18 cellular contexts compared by ENCODE assay signal in the genomic region with DNA sequence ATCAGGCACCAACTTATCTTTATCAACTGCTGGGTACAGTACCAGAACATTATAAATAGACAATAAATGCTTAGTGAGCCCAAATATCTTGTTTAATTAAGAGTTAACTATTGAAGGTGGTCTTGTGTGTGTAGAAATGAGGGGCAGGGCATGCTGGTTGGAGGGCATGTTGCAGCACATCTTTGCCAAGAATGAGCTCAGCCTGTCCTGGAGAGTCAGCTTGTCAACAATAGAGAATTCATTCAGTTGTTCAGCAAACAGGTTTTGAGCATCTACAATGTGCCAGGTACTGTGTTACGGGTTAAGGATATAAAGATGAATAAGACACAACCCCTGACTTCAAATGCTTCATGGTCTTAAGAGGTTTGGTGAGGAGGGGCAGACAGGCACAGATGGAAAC. TPM values are rescaled to one million over a fixed set of nuclear protein-coding genes. Genes with fewer than 3 reads are reported as not detected.
A peak's percentile ranks its signal among the peaks of the same experiment; 100 is the strongest.
DNase-seq lines count a peak whose midpoint lies in the region; ATAC-seq, FAIRE-seq and TF ChIP-seq lines count a peak whose summit lies in the region.
"Had no signal": no experiment of that assay in that cellular context is flagged by ENCODE, and none has a peak within 500 bp of the region (broad histone marks: within the 10 kb centered on the region; RNA-seq: fewer than 3 reads in every experiment).

No MANE protein-coding gene starts in this region.

- TF ChIP-seq RAD21 in A549 (conservative IDR thresholded peaks at IDR 0.05 in 1 of 2, IDR thresholded peaks at IDR 0.05 in 1 of 2) = no peak
- TF ChIP-seq RAD21 in H1 (IDR thresholded peaks at IDR 0.05 in 1 of 2, conservative IDR thresholded peaks at IDR 0.05 in 1 of 2; ENCODE audit: low read depth in 2 of 2, low read length in 2 of 2) = no peak

- H3K9me2 ChIP-seq in PC-3 (replicated peaks; ENCODE audit: low read length) = no peaks in the 10 kb centered on the region

- H3K4me1 Mint-ChIP-seq in neural progenitor cell = peaks cover 6% of the 10 kb centered on the region
- H3K4me1 Mint-ChIP-seq in stimulated activated memory B cell treated with anti-CD40 and anti-IgM and Interleukin-4, amounts not matched to agents 10 μg/mL and 1 μg/mL and 100 μg/mL, for 72 hours = no peaks in the 10 kb centered on the region
- H3K4me1 Mint-ChIP-seq: B cell had no signal

- no peak for TF ChIP-seq EP300 in A549 (IDR thresholded peaks at IDR 0.05)
- no peak for TF ChIP-seq EP300 in H1 (IDR thresholded peaks at IDR 0.05; ENCODE audit: borderline replicate concordance in 1 of 2, low read depth in 2 of 2, low read length in 2 of 2)

- no peaks in the 10 kb centered on the region for H3K27me3 ChIP-seq in PC-3 (ENCODE audit: low read length)
- H3K27me3 ChIP-seq in H1 (replicated peaks in 1 of 4; ENCODE audit: control insufficient read depth in 3 of 4, extremely low read depth in 1 of 4, insufficient read depth in 3 of 4, low read length in 3 of 4) = no peaks in the 10 kb centered on the region; a peak in 1 of 7 replicates
- H3K27me3 ChIP-seq in neural progenitor cell = no peaks in the 10 kb centered on the region
- H3K27me3 ChIP-seq: BLaER1 treated with 17β-estradiol and CSF1 and Interleukin-3, amounts not matched to agents 10 nM and 100 nM had no signal

- peaks cover 10% of the 10 kb centered on the region for H3K27me3 Mint-ChIP-seq in neural progenitor cell (ENCODE audit: insufficient read depth, low read depth)
- peaks cover 36% of the 10 kb centered on the region for H3K27me3 Mint-ChIP-seq in stimulated activated memory B cell treated with anti-CD40 and anti-IgM and Interleukin-4, amounts not matched to agents 10 μg/mL and 1 μg/mL and 100 μg/mL, for 72 hours

- peaks cover 7% of the 10 kb centered on the region for H3K9me3 Mint-ChIP-seq in neural progenitor cell
- no peaks in the 10 kb centered on the region for H3K9me3 Mint-ChIP-seq in stimulated activated memory B cell treated with anti-CD40 and anti-IgM and Interleukin-4, amounts not matched to agents 10 μg/mL and 1 μg/mL and 100 μg/mL, for 72 hours
- H3K9me3 Mint-ChIP-seq: CD8-positive, alpha-beta T cell had no signal

- TF ChIP-seq CTCF in A549 (IDR thresholded peaks at IDR 0.05) (no peak), PC-3 (conservative IDR thresholded peaks at IDR 0.05; ENCODE audit: low read depth, low read length) (no peak), H1 (IDR thresholded peaks at IDR 0.05; ENCODE audit: control extremely low read depth in 1 of 3, insufficient read depth in 1 of 3, low read depth in 1 of 3, low read length in 3 of 3) (no peak), neural progenitor cell (IDR thresholded peaks at IDR 0.05) (no peak)

- intact Hi-C loops in PC-3 (cut with micrococcal nuclease) = no loop called here

- BruUV-seq in PC-3 (replicated peaks; lab: Mats Ljungman, UMichigan) = no TSS peak

- TF ChIP-seq POLR2A in A549 (IDR thresholded peaks at IDR 0.05; ENCODE audit: low read length) (no peak), H1 (IDR thresholded peaks at IDR 0.05; ENCODE audit: control extremely low read depth in 1 of 2, low read depth in 2 of 2, low read length in 2 of 2) (no peak)

- H3K9me3 ChIP-seq in A549 (no peaks in the 10 kb centered on the region), PC-3 (ENCODE audit: low read length) (no peaks in the 10 kb centered on the region), H1 (ENCODE audit: insufficient read depth in 2 of 2, low read depth in 1 of 2, low read length in 1 of 2) (no peaks in the 10 kb centered on the region), neural progenitor cell (ENCODE audit: low read depth) (no peaks in the 10 kb centered on the region)
- H3K9me3 ChIP-seq: BLaER1 treated with 17β-estradiol and CSF1 and Interleukin-3, amounts not matched to agents 10 nM and 100 nM; HAP-1 had no signal

- no peak overlapping the region for H3K23ac ChIP-seq in H1 (ENCODE audit: insufficient read length)

- no peak overlapping the region for H3K14ac ChIP-seq in H1 (ENCODE audit: insufficient read length)

- no peak overlapping the region for H2BK20ac ChIP-seq in H1 (ENCODE audit: low read length)

- no peak overlapping the region for H2AFZ ChIP-seq in PC-3 (ENCODE audit: low read length)
- H2AFZ ChIP-seq in H1 (ENCODE audit: low read length) = no peak overlapping the region
- H2AFZ ChIP-seq in neural progenitor cell (replicated peaks) = no peak overlapping the region

- peaks cover 59% of the 10 kb centered on the region for H3K4me1 ChIP-seq in A549
- peaks cover 34% of the 10 kb centered on the region for H3K4me1 ChIP-seq in PC-3 (ENCODE audit: insufficient read depth, low read length)
- no peaks in the 10 kb centered on the region; a peak in 1 of 7 replicates for H3K4me1 ChIP-seq in H1 (replicated peaks in 1 of 4; ENCODE audit: control insufficient read depth in 3 of 4, insufficient read depth in 4 of 4, low read length in 3 of 4)
- no peaks in the 10 kb centered on the region for H3K4me1 ChIP-seq in neural progenitor cell
- H3K4me1 ChIP-seq: HAP-1 had no signal

- FAIRE-seq in A549 (lab: Jason Lieb, UNC) (peak; percentile 18), H1 (lab: Jason Lieb, UNC) (no peak)
- FAIRE-seq: GM12878, HepG2 had no signal

- no peak overlapping the region for H4K5ac ChIP-seq in H1 (ENCODE audit: insufficient read length, low read depth, low read length)

- no peak overlapping the region for H3K56ac ChIP-seq in H1 (replicated peaks; ENCODE audit: insufficient read length, low read depth, low read length)

- no peak overlapping the region for H4K91ac ChIP-seq in H1 (replicated peaks; ENCODE audit: insufficient read length, low read length)

- no peak overlapping the region for H3K4ac ChIP-seq in H1 (replicated peaks; ENCODE audit: insufficient read length, low read depth, low read length)

- no peaks in the 10 kb centered on the region for H3K36me3 Mint-ChIP-seq in neural progenitor cell
- H3K36me3 Mint-ChIP-seq in stimulated activated memory B cell treated with anti-CD40 and anti-IgM and Interleukin-4, amounts not matched to agents 10 μg/mL and 1 μg/mL and 100 μg/mL, for 72 hours = no peaks in the 10 kb centered on the region
- H3K36me3 Mint-ChIP-seq: CD8-positive, alpha-beta T cell had no signal

- no peak for DNase-seq in A549 (ENCODE audit: low read depth in 1 of 2, low spot score in 1 of 2)
- no peak for DNase-seq in PC-3
- no peak for DNase-seq in H1 (ENCODE audit: low read depth in 1 of 2, low spot score in 2 of 2)
- DNase-seq in neural progenitor cell (ENCODE audit: low spot score) = no peak
- DNase-seq in activated CD4-positive, CD25-positive, alpha-beta regulatory T cell treated with anti-CD3 and anti-CD28 coated beads, Interleukin-2, amount 50 U/mL, for 72 hours = no peak
- DNase-seq: 8988T; Calu3; CD8-positive, alpha-beta T cell; DND-41; EL had no signal

- H3K27ac ChIP-seq in A549 (peak overlapping the region; percentile 90 to 98), PC-3 (ENCODE audit: low read length) (peak overlapping the region; percentile 99; the same call in 1 of the 2 replicates), H1 (ENCODE audit: low read depth, low read length) (no peak overlapping the region), neural progenitor cell (no peak overlapping the region)
- H3K27ac ChIP-seq: BLaER1 treated with 17β-estradiol and CSF1 and Interleukin-3, amounts not matched to agents 10 nM and 100 nM had no signal

- no peaks in the 10 kb centered on the region for H3K23me2 ChIP-seq in H1 (ENCODE audit: low read depth, low read length)

- no peak overlapping the region for H2BK5ac ChIP-seq in H1 (ENCODE audit: low read depth, low read length)

- no peaks in the 10 kb centered on the region for H3K79me1 ChIP-seq in H1 (ENCODE audit: low read depth, low read length)

- H3K18ac ChIP-seq in H1 (ENCODE audit: extremely low read depth, low read length) = no peak overlapping the region

- CTCF ChIA-PET in A549 (lab: Yijun Ruan, JAX) (interaction anchor here (1.1 to 3.6 kb wide), 5 partner anchors 9 to 693 kb away, joined by 3 to 18 read pairs (median 5); no protein-coding TSS in a partner anchor), PC-3 (lab: Charles Lee) (no interaction called here), H1 (lab: Charles Lee; ENCODE audit: partially characterized antibody) (interaction anchor here (0.8 to 2.6 kb wide), 3 partner anchors 9 to 25 kb away, joined by 3 to 9 read pairs (median 3); no protein-coding TSS in a partner anchor)

- H3K4me2 ChIP-seq in A549 (no peak overlapping the region), PC-3 (ENCODE audit: low read length) (no peak overlapping the region), H1 (ENCODE audit: insufficient read depth in 1 of 2, low read depth in 2 of 2, low read length in 2 of 2) (no peak overlapping the region), neural progenitor cell (no peak overlapping the region)
- H3K4me2 ChIP-seq: BLaER1 treated with 17β-estradiol and CSF1 and Interleukin-3, amounts not matched to agents 10 nM and 100 nM had no signal

- no peak overlapping the region for H3K27ac Mint-ChIP-seq in neural progenitor cell
- no peak overlapping the region for H3K27ac Mint-ChIP-seq in stimulated activated memory B cell treated with anti-CD40 and anti-IgM and Interleukin-4, amounts not matched to agents 10 μg/mL and 1 μg/mL and 100 μg/mL, for 72 hours
- H3K27ac Mint-ChIP-seq: B cell; CD8-positive, alpha-beta T cell had no signal

- no peak overlapping the region for H2BK12ac ChIP-seq in H1 (ENCODE audit: low read depth, low read length)

- peak overlapping the region; percentile 10 for H3K4me3 Mint-ChIP-seq in neural progenitor cell
- H3K4me3 Mint-ChIP-seq in stimulated activated memory B cell treated with anti-CD40 and anti-IgM and Interleukin-4, amounts not matched to agents 10 μg/mL and 1 μg/mL and 100 μg/mL, for 72 hours = no peak overlapping the region
- H3K4me3 Mint-ChIP-seq: B cell; CD8-positive, alpha-beta T cell had no signal

- no peak overlapping the region for H3K4me3 ChIP-seq in A549
- no peak overlapping the region for H3K4me3 ChIP-seq in PC-3 (ENCODE audit: low read length)
- no peak overlapping the region for H3K4me3 ChIP-seq in H1 (ENCODE audit: extremely low read depth in 1 of 4, insufficient read depth in 2 of 4, low read depth in 3 of 4, low read length in 4 of 4)
- H3K4me3 ChIP-seq in neural progenitor cell = no peak overlapping the region
- H3K4me3 ChIP-seq: BLaER1 treated with 17β-estradiol and CSF1 and Interleukin-3, amounts not matched to agents 10 nM and 100 nM; GM12878; HAP-1 had no signal

- H3K36me3 ChIP-seq in PC-3 (ENCODE audit: low read depth, low read length) = no peaks in the 10 kb centered on the region
- H3K36me3 ChIP-seq in H1 (ENCODE audit: control insufficient read depth in 2 of 4, insufficient read depth in 4 of 4, low read length in 3 of 4) = no peaks in the 10 kb centered on the region
- no peaks in the 10 kb centered on the region for H3K36me3 ChIP-seq in neural progenitor cell
- H3K36me3 ChIP-seq: BLaER1 treated with 17β-estradiol and CSF1 and Interleukin-3, amounts not matched to agents 10 nM and 100 nM; HAP-1 had no signal

- H3K79me2 ChIP-seq in PC-3 (ENCODE audit: low read length) (no peaks in the 10 kb centered on the region), H1 (ENCODE audit: control insufficient read depth in 1 of 2, insufficient read depth in 2 of 2, low read length in 2 of 2) (no peaks in the 10 kb centered on the region), neural progenitor cell (ENCODE audit: low read depth) (no peaks in the 10 kb centered on the region)

- H4K8ac ChIP-seq in H1 (ENCODE audit: extremely low read depth, insufficient read depth, low read length) = no peak overlapping the region

- H2AK5ac ChIP-seq in H1 (ENCODE audit: low read depth, low read length) = peak overlapping the region; percentile 48; the same call in 1 of the 2 replicates

- H4K20me1 ChIP-seq in PC-3 (ENCODE audit: low read length) = no peaks in the 10 kb centered on the region
- H4K20me1 ChIP-seq in H1 (replicated peaks in 1 of 2; ENCODE audit: control insufficient read depth in 1 of 2, insufficient read depth in 2 of 2, low read length in 2 of 2) = no peaks in the 10 kb centered on the region
- H4K20me1 ChIP-seq in neural progenitor cell (ENCODE audit: low read depth) = no peaks in the 10 kb centered on the region
- H4K20me1 ChIP-seq: BLaER1 treated with 17β-estradiol and CSF1 and Interleukin-3, amounts not matched to agents 10 nM and 100 nM had no signal

- H2BK15ac ChIP-seq in H1 (ENCODE audit: low read length) = 0 out of 2 replicates have a peak overlapping the region, but pooled peaks have one; percentile 72

- no peak overlapping the region for H3K9ac ChIP-seq in PC-3 (ENCODE audit: low read length)
- no peak overlapping the region for H3K9ac ChIP-seq in H1 (replicated peaks in 1 of 4; ENCODE audit: extremely low read depth in 1 of 4, low read depth in 3 of 4, low read length in 3 of 4)
- H3K9ac ChIP-seq in neural progenitor cell = no peak overlapping the region
- H3K9ac ChIP-seq: BLaER1 treated with 17β-estradiol and CSF1 and Interleukin-3, amounts not matched to agents 10 nM and 100 nM had no signal

- WGBS in A549 (ENCODE audit: missing lambda C conversion rate) = 88% methylated on average over 1 of the region's 1 CpG
- 89% methylated on average over 1 of the region's 1 CpG; no CpG with 5 or more reads in 1 of the 2 experiments for WGBS in H1 (ENCODE audit: extremely low coverage in 1 of 2, insufficient coverage in 1 of 2, insufficient read length in 1 of 2, insufficient replicate concordance in 2 of 2, low coverage in 1 of 2, low lambda C conversion rate in 2 of 2, missing lambda C conversion rate in 1 of 2), 2 experiments

- H3F3A ChIP-seq in PC-3 (ENCODE audit: low read length, unreplicated experiment) (no peaks in the 10 kb centered on the region), neural progenitor cell (ENCODE audit: low read depth) (no peaks in the 10 kb centered on the region)

- H2BK120ac ChIP-seq in H1 (replicated peaks; ENCODE audit: low read depth, low read length) = no peak overlapping the region

- POLR2A ChIA-PET in A549 (lab: Yijun Ruan, JAX) = interaction anchor here (0.6 to 2.5 kb wide), 4 partner anchors 11 to 489 kb away, joined by 3 to 11 read pairs (median 4); a partner anchor contains a TSS
- POLR2A ChIA-PET in PC-3 (lab: Charles Lee; ENCODE audit: unreplicated experiment) = interaction anchor here (0.6 kb wide), 1 partner anchor 9 kb away, joined by 5 read pairs; no protein-coding TSS in a partner anchor
- POLR2A ChIA-PET in H1 (lab: Charles Lee; ENCODE audit: partially characterized antibody) = interaction anchor here (0.6 to 1.5 kb wide), 3 partner anchors 9 to 21 kb away, joined by 3 to 6 read pairs (median 4); no protein-coding TSS in a partner anchor

- ATAC-seq in A549 (no peak), PC-3 (no peak), HG03139 (IDR thresholded peaks at IDR 0.05; ENCODE audit: unreplicated experiment) (no peak), GM21529 (IDR thresholded peaks at IDR 0.05; ENCODE audit: unreplicated experiment) (no peak)
- ATAC-seq in stimulated activated memory B cell treated with anti-CD40 and anti-IgM and Interleukin-4, amounts not matched to agents 10 μg/mL and 1 μg/mL and 100 μg/mL, for 72 hours = no peak
- ATAC-seq: CD8-positive, alpha-beta T cell; GM12878; HepG2 had no signal

RNA-seq across cellular contexts. Expression of a gene that starts 19.2 kb away (rescaled TPM):
- polyA plus RNA-seq in A549 (2011; rRNA removed) (226 and 328 TPM in 2 replicates), A549 (2017; fragmentation: RNase III; extraction: RNeasy Plus Mini Kit Qiagen cat#74134 plus additional on column Dnase treatment) (50.7 to 88.7 TPM (median 73.1 TPM) in 3 replicates), H1 (2011; rRNA removed) (18.5 and 26.6 TPM in 2 replicates)
- polyA plus RNA-seq in A549 (2012; cell fraction: cytosol; rRNA removed) = 44.4 and 70.1 TPM in 2 replicates
- polyA plus RNA-seq in A549 (2012; cell fraction: nucleus; rRNA removed) = 25.0 and 35.5 TPM in 2 replicates
- polyA minus RNA-seq in A549 (2011; rRNA and poly(A)+ RNA removed) = 228 and 243 TPM in 2 replicates
- total RNA-seq in PC-3 (2014; rRNA removed) (163 and 167 TPM in 2 replicates), neural progenitor cell (ENCODE audit: low replicate concordance) (9.3 and 10.6 TPM in 2 replicates)
- 23.2 and 23.5 TPM in 2 replicates for total RNA-seq in H1 (2021; fragmentation: NEBNext Ultra II Directional; extraction: Animal tissue kit (Norgen Biotek cat#: 25700))
- 27.9 TPM for polyA plus RNA-seq in H1 (2011; cell fraction: cytosol; rRNA removed)
- polyA plus RNA-seq in H1 (2011; cell fraction: nucleus; rRNA removed) = 13.0 TPM
- 21.7 to 29.2 TPM (median 25.5 TPM) in 4 replicates for polyA plus RNA-seq in H1 (2012, experiment 1 of 2)
- polyA plus RNA-seq in H1 (2012, experiment 2 of 2) = 8.2 TPM
- 35.2 TPM for polyA plus RNA-seq in H1 (2013, experiment 1 of 2)
- polyA plus RNA-seq in H1 (2013, experiment 2 of 2) = 36.8 TPM
- 63.7 and 96.8 TPM in 2 replicates for polyA minus RNA-seq in H1 (2011; rRNA and poly(A)+ RNA removed)
- 16.1 TPM for polyA minus RNA-seq in H1 (2011; cell fraction: cytosol; rRNA and poly(A)+ RNA removed)
- polyA minus RNA-seq in H1 (2011; cell fraction: nucleus; rRNA and poly(A)+ RNA removed) = 14.8 TPM

RNA-seq across cellular contexts. Expression of a gene that starts 50.2 kb away (rescaled TPM):
- polyA plus RNA-seq in A549 (2011; rRNA removed) (not detected in 2 replicates), A549 (2017; fragmentation: RNase III; extraction: RNeasy Plus Mini Kit Qiagen cat#74134 plus additional on column Dnase treatment) (not detected in 3 replicates), H1 (2011; rRNA removed) (not detected in 2 replicates)
- not detected in 2 replicates for polyA plus RNA-seq in A549 (2012; cell fraction: cytosol; rRNA removed)
- polyA plus RNA-seq in A549 (2012; cell fraction: nucleus; rRNA removed) = not detected in 2 replicates
- not detected in 2 replicates for polyA minus RNA-seq in A549 (2011; rRNA and poly(A)+ RNA removed)
- total RNA-seq in PC-3 (2014; rRNA removed) (0.11 TPM in 1 of 2 replicates, not detected in the other), neural progenitor cell (ENCODE audit: low replicate concordance) (not detected in 2 replicates)
- 0.30 TPM in 1 of 2 replicates, not detected in the other for total RNA-seq in H1 (2021; fragmentation: NEBNext Ultra II Directional; extraction: Animal tissue kit (Norgen Biotek cat#: 25700))
- polyA plus RNA-seq in H1 (2011; cell fraction: cytosol; rRNA removed) = 0.17 TPM
- not detected for polyA plus RNA-seq in H1 (2011; cell fraction: nucleus; rRNA removed)
- polyA plus RNA-seq in H1 (2012, experiment 1 of 2) = not detected in 4 replicates
- 0.12 TPM for polyA plus RNA-seq in H1 (2012, experiment 2 of 2)
- polyA plus RNA-seq in H1 (2013, experiment 1 of 2) = 0.36 TPM
- 0.31 TPM for polyA plus RNA-seq in H1 (2013, experiment 2 of 2)
- polyA minus RNA-seq in H1 (2011; rRNA and poly(A)+ RNA removed) = not detected in 2 replicates
- not detected for polyA minus RNA-seq in H1 (2011; cell fraction: cytosol; rRNA and poly(A)+ RNA removed)
- not detected for polyA minus RNA-seq in H1 (2011; cell fraction: nucleus; rRNA and poly(A)+ RNA removed)
- total RNA-seq: Calu3; CD8-positive, alpha-beta T cell; HepG2 had no signal

Comparison
In these comparisons a context has a peak if more than half of its experiments do, and no peak if none do; other contexts are left out.
1. H3K27ac ChIP-seq: peak in A549 (2 of 2) and PC-3 (single experiment); none in H1 (single experiment) and neural progenitor cell (single experiment).